12 cellular contexts compared by ENCODE assay signal in genomic region chr3:46954178-46954577, GRCh38. TPM values are rescaled to one million over a fixed set of nuclear protein-coding genes. Genes with fewer than 3 reads are reported as not detected.
A peak's percentile ranks its signal among the peaks of the same experiment; 100 is the strongest.
DNase-seq lines count a peak whose midpoint lies in the region; ATAC-seq, FAIRE-seq and TF ChIP-seq lines count a peak whose summit lies in the region.
"Had no signal": no experiment of that assay in that cellular context is flagged by ENCODE, and none has a peak within 500 bp of the region (broad histone marks: within the 10 kb centered on the region; RNA-seq: fewer than 3 reads in every experiment).

No MANE protein-coding gene starts in this region.

- no peaks in the 10 kb centered on the region for H3K36me3 ChIP-seq in naive thymus-derived CD4-positive, alpha-beta T cell (ENCODE audit: control insufficient read depth in 2 of 3, insufficient read depth in 3 of 3, low read length in 3 of 3)

- no peak overlapping the region for H3K27ac ChIP-seq in naive thymus-derived CD4-positive, alpha-beta T cell (ENCODE audit: low read depth, low read length)

- POLR2A ChIA-PET in activated CD8-positive, alpha-beta T cell treated with anti-CD3 and anti-CD28 coated beads, Interleukin-2, amount 10 ng/mL, durations not matched to agents 7 days and 5 days (lab: Charles Lee): interaction anchor here (1.6 kb wide), 1 partner anchor 26 kb away, joined by 8 read pairs; the partner anchor contains the start of gene NBEAL2
- POLR2A ChIA-PET in naive thymus-derived CD4-positive, alpha-beta T cell (lab: Charles Lee): interaction anchor here (1.1 kb wide), 1 partner anchor 13 kb away, joined by 3 read pairs; no protein-coding TSS in a partner anchor

- H3K9me3 Mint-ChIP-seq in CD14-positive monocyte: peaks cover 0 to 2% (median 0%) of the 10 kb centered on the region in 7 donors
- H3K9me3 Mint-ChIP-seq in activated CD8-positive, alpha-beta T cell treated with anti-CD3 and anti-CD28 coated beads, Interleukin-2, amount 10 ng/mL, durations not matched to agents 7 days and 5 days (ENCODE audit: insufficient read depth): no peaks in the 10 kb centered on the region
- H3K9me3 Mint-ChIP-seq in naive thymus-derived CD4-positive, alpha-beta T cell: no peaks in the 10 kb centered on the region

- peak overlapping the region; percentile 57 to 79 for H3K4me3 Mint-ChIP-seq in CD14-positive monocyte
- peak overlapping the region; percentile 55 for H3K4me3 Mint-ChIP-seq in activated CD8-positive, alpha-beta T cell treated with anti-CD3 and anti-CD28 coated beads, Interleukin-2, amount 10 ng/mL, durations not matched to agents 7 days and 5 days
- H3K4me3 Mint-ChIP-seq in naive thymus-derived CD4-positive, alpha-beta T cell: peak overlapping the region; percentile 52 to 75 (median 70)

- intact Hi-C loops in CD14-positive monocyte (cut with micrococcal nuclease): loop anchor here in 1 of 2 donors (5.0 to 10.0 kb wide), 2 partner anchors 33 to 549 kb away; partner anchors contain the start of genes CCR5AS and CCRL2
- intact Hi-C loops in naive thymus-derived CD4-positive, alpha-beta T cell (cut with micrococcal nuclease): no loop called here

- no peak for TF ChIP-seq CTCF in CD14-positive monocyte (IDR thresholded peaks at IDR 0.05)

- CTCF ChIA-PET in activated CD8-positive, alpha-beta T cell treated with anti-CD3 and anti-CD28 coated beads, Interleukin-2, amount 10 ng/mL, durations not matched to agents 7 days and 5 days (lab: Charles Lee): interaction anchor here (1.0 to 1.5 kb wide), 2 partner anchors 14 to 31 kb away, joined by 3 read pairs; no protein-coding TSS in a partner anchor
- CTCF ChIA-PET in naive thymus-derived CD4-positive, alpha-beta T cell (lab: Charles Lee): interaction anchor here (1.4 kb wide), 1 partner anchor 44 kb away, joined by 3 read pairs; no protein-coding TSS in a partner anchor

- no peaks in the 10 kb centered on the region for H3K9me3 ChIP-seq in naive thymus-derived CD4-positive, alpha-beta T cell (ENCODE audit: control insufficient read depth in 2 of 3, low read length in 3 of 3)

- peaks cover 92% of the 10 kb centered on the region for H3K4me1 Mint-ChIP-seq in CD14-positive monocyte
- peaks cover 87% of the 10 kb centered on the region for H3K4me1 Mint-ChIP-seq in activated CD8-positive, alpha-beta T cell treated with anti-CD3 and anti-CD28 coated beads, Interleukin-2, amount 10 ng/mL, durations not matched to agents 7 days and 5 days (ENCODE audit: low read depth)
- H3K4me1 Mint-ChIP-seq in naive thymus-derived CD4-positive, alpha-beta T cell: peaks cover 65 to 96% (median 91%) of the 10 kb centered on the region in 7 donors

- H3K4me3 ChIP-seq in naive thymus-derived CD4-positive, alpha-beta T cell (ENCODE audit: low read length): peak overlapping the region; percentile 34

- H3K36me3 Mint-ChIP-seq in CD14-positive monocyte: peaks cover 26 to 28% of the 10 kb centered on the region in 2 donors
- peaks cover 35% of the 10 kb centered on the region for H3K36me3 Mint-ChIP-seq in activated CD8-positive, alpha-beta T cell treated with anti-CD3 and anti-CD28 coated beads, Interleukin-2, amount 10 ng/mL, durations not matched to agents 7 days and 5 days (ENCODE audit: low read depth)
- H3K36me3 Mint-ChIP-seq in naive thymus-derived CD4-positive, alpha-beta T cell: peaks cover 0 to 10% (median 0%) of the 10 kb centered on the region in 5 donors

- peak overlapping the region; percentile 87 to 95 (median 93) for H3K27ac Mint-ChIP-seq in CD14-positive monocyte
- H3K27ac Mint-ChIP-seq in activated CD8-positive, alpha-beta T cell treated with anti-CD3 and anti-CD28 coated beads, Interleukin-2, amount 10 ng/mL, durations not matched to agents 7 days and 5 days: peak overlapping the region; percentile 79
- peak overlapping the region; percentile 2 to 88 (median 56) for H3K27ac Mint-ChIP-seq in naive thymus-derived CD4-positive, alpha-beta T cell

- DNase-seq in CD14-positive monocyte (ENCODE audit: low spot score) (no peak), GM19239 (ENCODE audit: insufficient read length, low spot score) (no peak), iPS-NIHi11 (ENCODE audit: low spot score) (no peak), HK-2 (ENCODE audit: unreplicated experiment) (no peak), medulla oblongata (ENCODE audit: extremely low spot score) (no peak)
- no peak for DNase-seq in activated CD8-positive, alpha-beta T cell treated with anti-CD3 and anti-CD28 coated beads, Interleukin-2, amount 10 ng/mL, durations not matched to agents 7 days and 5 days
- DNase-seq in naive thymus-derived CD4-positive, alpha-beta T cell: no peak
- DNase-seq: activated CD4-positive, CD25-positive, alpha-beta regulatory T cell; amygdala; NCI-H1694 treated with DMSO at 0.1 percent for 48 hours had no signal

- no peaks in the 10 kb centered on the region for H3K27me3 Mint-ChIP-seq in CD14-positive monocyte (ENCODE audit: low read depth in 3 of 3)
- no peaks in the 10 kb centered on the region for H3K27me3 Mint-ChIP-seq in activated CD8-positive, alpha-beta T cell treated with anti-CD3 and anti-CD28 coated beads, Interleukin-2, amount 10 ng/mL, durations not matched to agents 7 days and 5 days (ENCODE audit: low read depth)
- H3K27me3 Mint-ChIP-seq in naive thymus-derived CD4-positive, alpha-beta T cell: no peaks in the 10 kb centered on the region

- ATAC-seq in activated CD8-positive, alpha-beta T cell treated with anti-CD3 and anti-CD28 coated beads, Interleukin-2, amount 10 ng/mL, durations not matched to agents 7 days and 5 days: peak; percentile 7
- no peak for ATAC-seq in naive thymus-derived CD4-positive, alpha-beta T cell
- no peak for ATAC-seq in GM18858 (IDR thresholded peaks at IDR 0.05; ENCODE audit: unreplicated experiment)

- peaks cover 57 to 84% of the 10 kb centered on the region in 2 donors for H3K4me1 ChIP-seq in naive thymus-derived CD4-positive, alpha-beta T cell (ENCODE audit: control insufficient read depth in 2 of 2, insufficient read depth in 2 of 2, low read length in 2 of 2)

- H3K27me3 ChIP-seq in naive thymus-derived CD4-positive, alpha-beta T cell (ENCODE audit: control insufficient read depth in 2 of 2, insufficient read depth in 2 of 2, low read length in 2 of 2): no peaks in the 10 kb centered on the region

- peak; percentile 88 for FAIRE-seq in GM19239 (lab: Jason Lieb, UNC)
- FAIRE-seq: endothelial cell of umbilical vein had no signal

RNA-seq across cellular contexts. Expression of gene CCDC12, which starts 22.4 kb away (rescaled TPM):
- polyA plus RNA-seq in CD14-positive monocyte: 10 to 100 TPM; 50.1 to 55.8 TPM
- 10 to 100 TPM; 59.4 to 62.2 TPM for total RNA-seq in activated CD8-positive, alpha-beta T cell treated with anti-CD3 and anti-CD28 coated beads, Interleukin-2, amount 10 ng/mL, durations not matched to agents 7 days and 5 days
- 10 to 100 TPM; 51.6 to 61.5 (median 56.9) TPM for total RNA-seq in naive thymus-derived CD4-positive, alpha-beta T cell
- 100 to 1,000 TPM in 1 of 2 donors, 10 to 100 TPM in 1; 88.2 to 115 TPM for polyA plus RNA-seq in naive thymus-derived CD4-positive, alpha-beta T cell

RNA-seq across cellular contexts. Expression of gene NBEAL2, which starts 25.3 kb away (rescaled TPM):
- 10 to 100 TPM; 10.4 to 17.3 TPM for polyA plus RNA-seq in CD14-positive monocyte
- total RNA-seq in activated CD8-positive, alpha-beta T cell treated with anti-CD3 and anti-CD28 coated beads, Interleukin-2, amount 10 ng/mL, durations not matched to agents 7 days and 5 days: 100 to 1,000 TPM; 206 to 212 TPM
- total RNA-seq in naive thymus-derived CD4-positive, alpha-beta T cell: 100 to 1,000 TPM in 2 of 5 experiments, 10 to 100 TPM in 3; 48.8 to 289 (median 94.0) TPM
- polyA plus RNA-seq in naive thymus-derived CD4-positive, alpha-beta T cell: 1 to 10 TPM; 1.7 to 4.9 TPM
